11 cellular contexts compared by ENCODE assay signal in genomic region chr14:100677925-100678765, GRCh38. TPM values are rescaled to one million over a fixed set of nuclear protein-coding genes. Genes with fewer than 3 reads are reported as not detected.
DNase-seq lines count a peak whose midpoint lies in the region; ATAC-seq, FAIRE-seq and TF ChIP-seq lines count a peak whose summit lies in the region.
"Had no signal": no experiment of that assay in that cellular context is flagged by ENCODE, and none has a peak within 500 bp of the region (broad histone marks: within the 10 kb centered on the region; RNA-seq: fewer than 3 reads in every experiment).

No MANE protein-coding gene starts in this region.

- TF ChIP-seq EP300 in gastroesophageal sphincter (IDR thresholded peaks at IDR 0.05): no peak

- no peaks in the 10 kb centered on the region for H3K36me3 Mint-ChIP-seq in activated CD4-positive, alpha-beta T cell treated with anti-CD3 and anti-CD28 coated beads, Interleukin-2, amount 10 ng/mL, durations not matched to agents 7 days and 5 days (ENCODE audit: low read depth)
- no peaks in the 10 kb centered on the region for H3K36me3 Mint-ChIP-seq in type B pancreatic cell
- H3K36me3 Mint-ChIP-seq: activated naive CD8-positive, alpha-beta T cell had no signal

- H3K4me1 ChIP-seq in gastroesophageal sphincter: peaks cover 0 to 51% (median 34%) of the 10 kb centered on the region in 3 donors
- peaks cover 17% of the 10 kb centered on the region for H3K4me1 ChIP-seq in psoas muscle

- H3K9me3 Mint-ChIP-seq in activated CD4-positive, alpha-beta T cell treated with anti-CD3 and anti-CD28 coated beads, Interleukin-2, amount 10 ng/mL, durations not matched to agents 7 days and 5 days: no peaks in the 10 kb centered on the region
- H3K9me3 Mint-ChIP-seq in type B pancreatic cell: no peaks in the 10 kb centered on the region

- ATAC-seq in gastroesophageal sphincter (peak; percentile 47), psoas muscle (peak; percentile 43 to 59 (median 54))

- H3K4me1 Mint-ChIP-seq in activated CD4-positive, alpha-beta T cell treated with anti-CD3 and anti-CD28 coated beads, Interleukin-2, amount 10 ng/mL, durations not matched to agents 7 days and 5 days: no peaks in the 10 kb centered on the region
- peaks cover 45% of the 10 kb centered on the region for H3K4me1 Mint-ChIP-seq in type B pancreatic cell (ENCODE audit: unreplicated experiment)

- POLR2A ChIA-PET in activated CD4-positive, alpha-beta T cell treated with anti-CD3 and anti-CD28 coated beads, Interleukin-2, amount 10 ng/mL, durations not matched to agents 7 days and 5 days (lab: Charles Lee): no interaction called here

- no peak overlapping the region for H3K27ac Mint-ChIP-seq in activated CD4-positive, alpha-beta T cell treated with anti-CD3 and anti-CD28 coated beads, Interleukin-2, amount 10 ng/mL, durations not matched to agents 7 days and 5 days
- no peak overlapping the region for H3K27ac Mint-ChIP-seq in type B pancreatic cell
- H3K27ac Mint-ChIP-seq: activated naive CD8-positive, alpha-beta T cell had no signal

- 21 to 100% methylated on average over 1 to 4 of the region's 25 CpGs for WGBS in gastroesophageal sphincter (ENCODE audit: low coverage in 1 of 2), 2 donors
- 16 to 23% (median 21%) methylated on average over 25 of the region's 25 CpGs for WGBS in psoas muscle, 3 donors

- FAIRE-seq in GM12892 (lab: Jason Lieb, UNC): no peak
- FAIRE-seq: GM12891, RCC 7860 had no signal

- H3K27ac ChIP-seq in gastroesophageal sphincter (peak overlapping the region in 3 of 4 donors; percentile 59 to 72 (median 63)), psoas muscle (peak overlapping the region; percentile 63)

- H3K27me3 ChIP-seq in gastroesophageal sphincter: peaks cover 18% of the 10 kb centered on the region
- H3K27me3 ChIP-seq in psoas muscle (ENCODE audit: insufficient read depth in 3 of 3, low read length in 2 of 3): peaks cover 0 to 29% (median 3%) of the 10 kb centered on the region in 3 donors

- no peak for TF ChIP-seq CTCF in gastroesophageal sphincter (IDR thresholded peaks at IDR 0.05)
- TF ChIP-seq CTCF in psoas muscle (IDR thresholded peaks at IDR 0.05): no peak
- no peak for TF ChIP-seq CTCF in type B pancreatic cell (conservative IDR thresholded peaks at IDR 0.05)

- CTCF ChIA-PET in activated CD4-positive, alpha-beta T cell treated with anti-CD3 and anti-CD28 coated beads, Interleukin-2, amount 10 ng/mL, durations not matched to agents 7 days and 5 days (lab: Charles Lee): no interaction called here

- DNase-seq in H4 (ENCODE audit: low spot score) (peak; percentile 73), SHP77 (lab: John Stamatoyannopoulos, UW) (peak; percentile 67 to 75), psoas muscle (peak; percentile 70 to 80), GM12892 (ENCODE audit: insufficient read length) (no peak), activated T-cell treated with anti-CD3 and anti-CD28 coated beads for 4 hours (no peak), type B pancreatic cell (ENCODE audit: extremely low spot score, unreplicated experiment) (no peak)
- no peak for DNase-seq in activated CD4-positive, alpha-beta T cell treated with anti-CD3 and anti-CD28 coated beads, Interleukin-2, amount 10 ng/mL, durations not matched to agents 7 days and 5 days

- H3K4me3 ChIP-seq in gastroesophageal sphincter (no peak overlapping the region), psoas muscle (no peak overlapping the region)

- peaks cover 19% of the 10 kb centered on the region for H3K27me3 Mint-ChIP-seq in activated CD4-positive, alpha-beta T cell treated with anti-CD3 and anti-CD28 coated beads, Interleukin-2, amount 10 ng/mL, durations not matched to agents 7 days and 5 days
- peaks cover 25% of the 10 kb centered on the region for H3K27me3 Mint-ChIP-seq in type B pancreatic cell

- TF ChIP-seq POLR2A in gastroesophageal sphincter (IDR thresholded peaks at IDR 0.05): no peak
- no peak for TF ChIP-seq POLR2A in GM12892 (IDR thresholded peaks at IDR 0.05; ENCODE audit: low read depth, low read length)

- H3K9me3 ChIP-seq in gastroesophageal sphincter (no peaks in the 10 kb centered on the region), psoas muscle (no peaks in the 10 kb centered on the region)

- intact Hi-C loops in psoas muscle (cut with DNase I): no loop called here

- no peak overlapping the region for H3K4me3 Mint-ChIP-seq in activated CD4-positive, alpha-beta T cell treated with anti-CD3 and anti-CD28 coated beads, Interleukin-2, amount 10 ng/mL, durations not matched to agents 7 days and 5 days
- H3K4me3 Mint-ChIP-seq in type B pancreatic cell: no peak overlapping the region
- H3K4me3 Mint-ChIP-seq: activated naive CD8-positive, alpha-beta T cell had no signal

- H3K36me3 ChIP-seq in gastroesophageal sphincter: no peaks in the 10 kb centered on the region
- H3K36me3 ChIP-seq in psoas muscle (ENCODE audit: insufficient read depth in 1 of 2, low read depth in 1 of 2): no peaks in the 10 kb centered on the region

RNA-seq across cellular contexts. Expression of gene DLK1, which starts 48.5 kb away (rescaled TPM):
- not detected in 2 replicates for total RNA-seq in H4 (2014; rRNA removed; shearing (Covaris generic))
- total RNA-seq in gastroesophageal sphincter: not detected
- 10 to 100 TPM; 12.1 to 39.9 (median 25.3) TPM for total RNA-seq in psoas muscle
- polyA plus RNA-seq in psoas muscle: 10 to 100 TPM in 1 of 3 donors, 1 to 10 TPM in 2; 2.6 to 10.7 (median 9.2) TPM
- not detected for polyA plus RNA-seq in GM12892 (2012; ENCODE audit: missing spikeins)
- total RNA-seq in activated CD4-positive, alpha-beta T cell treated with anti-CD3 and anti-CD28 coated beads, Interleukin-2, amount 10 ng/mL, durations not matched to agents 7 days and 5 days: not detected
- 149 and 405 TPM in 2 replicates for total RNA-seq in type B pancreatic cell (ENCODE audit: low replicate concordance)

Comparison
In these comparisons a context has a peak if more than half of its experiments do, and no peak if none do; other contexts are left out.
1. DNase-seq: peak in H4 (single experiment), SHP77 (2 of 2) and psoas muscle (2 of 2); none in GM12892 (single experiment), activated CD4-positive, alpha-beta T cell treated with anti-CD3 and anti-CD28 coated beads, Interleukin-2, amount 10 ng/mL, durations not matched to agents 7 days and 5 days (single experiment), activated T-cell treated with anti-CD3 and anti-CD28 coated beads for 4 hours (single experiment) and type B pancreatic cell (single experiment).
2. RNA of gene DLK1, which starts 48.5 kb away (total RNA-seq): 149 to 405 TPM in type B pancreatic cell and 12.1 to 39.9 TPM in psoas muscle; not detected in H4, not detected in gastroesophageal sphincter and not detected in activated CD4-positive, alpha-beta T cell treated with anti-CD3 and anti-CD28 coated beads, Interleukin-2, amount 10 ng/mL, durations not matched to agents 7 days and 5 days; every median in the first group is over 10 times any median in the second.